ENCODE assay signal across 1 cellular context in the genomic region with DNA sequence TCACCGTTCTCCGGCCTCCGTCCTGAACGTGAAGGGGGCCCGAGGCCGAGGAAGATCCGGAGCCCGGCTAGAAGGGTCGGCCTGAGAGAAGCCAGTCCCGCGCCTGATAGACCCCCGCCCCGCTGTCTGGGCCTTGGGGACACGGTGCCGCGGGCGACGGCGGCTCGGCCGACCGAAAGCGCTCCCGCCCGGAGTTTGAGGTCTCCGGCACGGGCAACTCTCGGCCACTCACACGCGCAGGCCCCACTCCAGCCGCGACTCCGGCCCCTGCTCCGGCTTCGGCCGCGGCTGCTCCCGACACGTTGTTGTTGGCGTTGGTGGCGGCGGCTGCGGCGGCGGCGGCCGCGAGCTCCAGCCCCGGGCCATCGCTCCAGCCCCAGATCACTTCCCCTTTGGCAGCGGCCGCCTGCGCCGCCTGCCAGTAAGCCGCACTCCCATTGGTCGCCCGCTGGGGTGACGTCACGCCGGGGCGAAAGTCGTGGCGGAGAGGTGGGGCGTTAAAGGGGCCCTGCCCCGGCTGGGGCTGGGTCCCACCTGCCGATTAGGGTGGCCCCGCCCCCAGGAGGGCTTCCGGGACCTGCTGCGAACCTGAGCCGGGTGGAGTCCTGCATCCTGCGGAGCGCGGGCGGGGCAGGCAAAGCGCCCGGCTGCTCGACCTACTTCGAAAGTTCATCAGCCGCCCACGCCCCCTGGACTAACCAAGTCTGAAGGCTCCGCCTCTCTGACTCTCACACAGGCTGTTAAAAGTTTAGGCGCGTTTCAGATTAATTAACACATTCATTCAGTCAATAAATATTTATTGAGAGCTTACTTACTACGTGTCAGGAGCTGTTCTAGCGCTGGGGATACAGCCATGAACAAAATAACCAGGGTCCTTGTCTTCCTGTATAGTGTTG.
A peak's percentile ranks its signal among the peaks of the same experiment; 100 is the strongest.
TF ChIP-seq lines count a peak whose summit lies in the region.

A gene with protein sequence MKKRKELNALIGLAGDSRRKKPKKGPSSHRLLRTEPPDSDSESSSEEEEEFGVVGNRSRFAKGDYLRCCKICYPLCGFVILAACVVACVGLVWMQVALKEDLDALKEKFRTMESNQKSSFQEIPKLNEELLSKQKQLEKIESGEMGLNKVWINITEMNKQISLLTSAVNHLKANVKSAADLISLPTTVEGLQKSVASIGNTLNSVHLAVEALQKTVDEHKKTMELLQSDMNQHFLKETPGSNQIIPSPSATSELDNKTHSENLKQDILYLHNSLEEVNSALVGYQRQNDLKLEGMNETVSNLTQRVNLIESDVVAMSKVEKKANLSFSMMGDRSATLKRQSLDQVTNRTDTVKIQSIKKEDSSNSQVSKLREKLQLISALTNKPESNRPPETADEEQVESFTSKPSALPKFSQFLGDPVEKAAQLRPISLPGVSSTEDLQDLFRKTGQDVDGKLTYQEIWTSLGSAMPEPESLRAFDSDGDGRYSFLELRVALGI (minus strand): TSS at position 388 of the 896 bp plus-strand sequence. CDS start 1,027 bp downstream, outside the sequence.

TF ChIP-seq in K562, 482 proteins besides CTCF, POLR2A, EP300 and RAD21 (continued from another document and continues in another):
- TF ChIP-seq CAMTA2 (CRISPR knock-in tag; conservative IDR thresholded peaks at IDR 0.05) (0 out of 2 replicates have a peak, but pooled peaks have one; percentile 40), BCL6 (CRISPR knock-in tag; IDR thresholded peaks at IDR 0.05) (no peak), SRSF3 (IDR thresholded peaks at IDR 0.05; ENCODE audit: insufficient read depth, low read length) (no peak), MCM5 (IDR thresholded peaks at IDR 0.05; ENCODE audit: low read depth) (no peak), MCM3 (IDR thresholded peaks at IDR 0.05) (no peak), DDX20 (tag; IDR thresholded peaks at IDR 0.05; ENCODE audit: low read depth) (no peak), POLR2AphosphoS5 (IDR thresholded peaks at IDR 0.05; ENCODE audit: control insufficient read depth, insufficient read depth, low read depth, low read length) (peak; percentile 69), ZNF785 (CRISPR knock-in tag; IDR thresholded peaks at IDR 0.05) (no peak), ZSCAN32 (CRISPR knock-in tag; IDR thresholded peaks at IDR 0.05) (no peak), ZNF124 (CRISPR knock-in tag; IDR thresholded peaks at IDR 0.05) (no peak), RAD51 (IDR thresholded peaks at IDR 0.05; ENCODE audit: borderline replicate concordance, low read depth) (no peak), BHLHE40 (IDR thresholded peaks at IDR 0.05; ENCODE audit: low read length) (no peak), ZNF384 (IDR thresholded peaks at IDR 0.05; ENCODE audit: low read depth, low read length) (no peak), ZFP1 (CRISPR knock-in tag; IDR thresholded peaks at IDR 0.05) (no peak), CBX3 (IDR thresholded peaks at IDR 0.05; ENCODE audit: borderline replicate concordance in 1 of 2, low read length in 2 of 2) (peak in 1 of 2 experiments; percentile 30; a peak in 1 of 3 replicates), RBM17 (IDR thresholded peaks at IDR 0.05; ENCODE audit: borderline replicate concordance, low read depth, low read length) (no peak), SMARCB1 (IDR thresholded peaks at IDR 0.05; ENCODE audit: insufficient read length, low read depth) (no peak), ZNF586 (CRISPR knock-in tag; conservative IDR thresholded peaks at IDR 0.05) (no peak), RBM14 (IDR thresholded peaks at IDR 0.05; ENCODE audit: borderline replicate concordance, insufficient read depth, low read depth, low read length) (0 out of 2 replicates have a peak, but pooled peaks have one; percentile 51), ZSCAN29 (IDR thresholded peaks at IDR 0.05) (no peak), YY1 (IDR thresholded peaks at IDR 0.05; ENCODE audit: borderline replicate concordance in 1 of 3, control insufficient read depth in 1 of 3, extremely low read depth in 1 of 3, insufficient read depth in 3 of 3, insufficient read length in 1 of 3, insufficient replicate concordance in 2 of 3, low read depth in 1 of 3, low read length in 2 of 3) (peak in 2 of 3 experiments; percentile 61 to 73), RFX5 (IDR thresholded peaks at IDR 0.05; ENCODE audit: low read depth, low read length) (no peak; the same call in 1 of the 2 replicates), CHD4 (IDR thresholded peaks at IDR 0.05; ENCODE audit: insufficient read depth, insufficient replicate concordance, low read depth, low read length, poor library complexity, severe bottlenecking) (no peak), ZNF507 (tag; conservative IDR thresholded peaks at IDR 0.05) (no peak), FOXK2 (conservative IDR thresholded peaks at IDR 0.05 in 1 of 2, IDR thresholded peaks at IDR 0.05 in 1 of 2; ENCODE audit: low read depth in 2 of 2) (no peak), STAG1 (CRISPR knock-in tag; IDR thresholded peaks at IDR 0.05; ENCODE audit: borderline replicate concordance) (0 out of 2 replicates have a peak, but pooled peaks have one; percentile 50), CHD1 (IDR thresholded peaks at IDR 0.05; ENCODE audit: low read length) (peak; percentile 47), PHF21A (IDR thresholded peaks at IDR 0.05; ENCODE audit: borderline replicate concordance, low read depth) (no peak)
- TF ChIP-seq, protein P1, sequence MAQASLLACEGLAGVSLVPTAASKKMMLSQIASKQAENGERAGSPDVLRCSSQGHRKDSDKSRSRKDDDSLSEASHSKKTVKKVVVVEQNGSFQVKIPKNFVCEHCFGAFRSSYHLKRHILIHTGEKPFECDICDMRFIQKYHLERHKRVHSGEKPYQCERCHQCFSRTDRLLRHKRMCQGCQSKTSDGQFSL (CRISPR knock-in tag; IDR thresholded peaks at IDR 0.05) = peak; percentile 99
- TF ChIP-seq, protein P1 (tag; IDR thresholded peaks at IDR 0.05) = peak in 1 of 2 experiments; percentile 98; a peak in 2 of 4 replicates
- TF ChIP-seq, protein P2, sequence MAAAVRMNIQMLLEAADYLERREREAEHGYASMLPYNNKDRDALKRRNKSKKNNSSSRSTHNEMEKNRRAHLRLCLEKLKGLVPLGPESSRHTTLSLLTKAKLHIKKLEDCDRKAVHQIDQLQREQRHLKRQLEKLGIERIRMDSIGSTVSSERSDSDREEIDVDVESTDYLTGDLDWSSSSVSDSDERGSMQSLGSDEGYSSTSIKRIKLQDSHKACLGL (CRISPR knock-in tag; IDR thresholded peaks at IDR 0.05; ENCODE audit: borderline replicate concordance, poor library complexity, severe bottlenecking) = no peak
- TF ChIP-seq, protein P3, sequence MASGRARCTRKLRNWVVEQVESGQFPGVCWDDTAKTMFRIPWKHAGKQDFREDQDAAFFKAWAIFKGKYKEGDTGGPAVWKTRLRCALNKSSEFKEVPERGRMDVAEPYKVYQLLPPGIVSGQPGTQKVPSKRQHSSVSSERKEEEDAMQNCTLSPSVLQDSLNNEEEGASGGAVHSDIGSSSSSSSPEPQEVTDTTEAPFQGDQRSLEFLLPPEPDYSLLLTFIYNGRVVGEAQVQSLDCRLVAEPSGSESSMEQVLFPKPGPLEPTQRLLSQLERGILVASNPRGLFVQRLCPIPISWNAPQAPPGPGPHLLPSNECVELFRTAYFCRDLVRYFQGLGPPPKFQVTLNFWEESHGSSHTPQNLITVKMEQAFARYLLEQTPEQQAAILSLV (tag; IDR thresholded peaks at IDR 0.05) = no peak
- TF ChIP-seq, protein P4, sequence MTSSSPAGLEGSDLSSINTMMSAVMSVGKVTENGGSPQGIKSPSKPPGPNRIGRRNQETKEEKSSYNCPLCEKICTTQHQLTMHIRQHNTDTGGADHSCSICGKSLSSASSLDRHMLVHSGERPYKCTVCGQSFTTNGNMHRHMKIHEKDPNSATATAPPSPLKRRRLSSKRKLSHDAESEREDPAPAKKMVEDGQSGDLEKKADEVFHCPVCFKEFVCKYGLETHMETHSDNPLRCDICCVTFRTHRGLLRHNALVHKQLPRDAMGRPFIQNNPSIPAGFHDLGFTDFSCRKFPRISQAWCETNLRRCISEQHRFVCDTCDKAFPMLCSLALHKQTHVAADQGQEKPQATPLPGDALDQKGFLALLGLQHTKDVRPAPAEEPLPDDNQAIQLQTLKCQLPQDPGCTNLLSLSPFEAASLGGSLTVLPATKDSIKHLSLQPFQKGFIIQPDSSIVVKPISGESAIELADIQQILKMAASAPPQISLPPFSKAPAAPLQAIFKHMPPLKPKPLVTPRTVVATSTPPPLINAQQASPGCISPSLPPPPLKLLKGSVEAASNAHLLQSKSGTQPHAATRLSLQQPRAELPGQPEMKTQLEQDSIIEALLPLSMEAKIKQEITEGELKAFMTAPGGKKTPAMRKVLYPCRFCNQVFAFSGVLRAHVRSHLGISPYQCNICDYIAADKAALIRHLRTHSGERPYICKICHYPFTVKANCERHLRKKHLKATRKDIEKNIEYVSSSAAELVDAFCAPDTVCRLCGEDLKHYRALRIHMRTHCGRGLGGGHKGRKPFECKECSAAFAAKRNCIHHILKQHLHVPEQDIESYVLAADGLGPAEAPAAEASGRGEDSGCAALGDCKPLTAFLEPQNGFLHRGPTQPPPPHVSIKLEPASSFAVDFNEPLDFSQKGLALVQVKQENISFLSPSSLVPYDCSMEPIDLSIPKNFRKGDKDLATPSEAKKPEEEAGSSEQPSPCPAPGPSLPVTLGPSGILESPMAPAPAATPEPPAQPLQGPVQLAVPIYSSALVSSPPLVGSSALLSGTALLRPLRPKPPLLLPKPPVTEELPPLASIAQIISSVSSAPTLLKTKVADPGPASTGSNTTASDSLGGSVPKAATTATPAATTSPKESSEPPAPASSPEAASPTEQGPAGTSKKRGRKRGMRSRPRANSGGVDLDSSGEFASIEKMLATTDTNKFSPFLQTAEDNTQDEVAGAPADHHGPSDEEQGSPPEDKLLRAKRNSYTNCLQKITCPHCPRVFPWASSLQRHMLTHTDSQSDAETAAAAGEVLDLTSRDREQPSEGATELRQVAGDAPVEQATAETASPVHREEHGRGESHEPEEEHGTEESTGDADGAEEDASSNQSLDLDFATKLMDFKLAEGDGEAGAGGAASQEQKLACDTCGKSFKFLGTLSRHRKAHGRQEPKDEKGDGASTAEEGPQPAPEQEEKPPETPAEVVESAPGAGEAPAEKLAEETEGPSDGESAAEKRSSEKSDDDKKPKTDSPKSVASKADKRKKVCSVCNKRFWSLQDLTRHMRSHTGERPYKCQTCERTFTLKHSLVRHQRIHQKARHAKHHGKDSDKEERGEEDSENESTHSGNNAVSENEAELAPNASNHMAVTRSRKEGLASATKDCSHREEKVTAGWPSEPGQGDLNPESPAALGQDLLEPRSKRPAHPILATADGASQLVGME (CRISPR knock-in tag; IDR thresholded peaks at IDR 0.05) = no peak
- TF ChIP-seq, protein P5, sequence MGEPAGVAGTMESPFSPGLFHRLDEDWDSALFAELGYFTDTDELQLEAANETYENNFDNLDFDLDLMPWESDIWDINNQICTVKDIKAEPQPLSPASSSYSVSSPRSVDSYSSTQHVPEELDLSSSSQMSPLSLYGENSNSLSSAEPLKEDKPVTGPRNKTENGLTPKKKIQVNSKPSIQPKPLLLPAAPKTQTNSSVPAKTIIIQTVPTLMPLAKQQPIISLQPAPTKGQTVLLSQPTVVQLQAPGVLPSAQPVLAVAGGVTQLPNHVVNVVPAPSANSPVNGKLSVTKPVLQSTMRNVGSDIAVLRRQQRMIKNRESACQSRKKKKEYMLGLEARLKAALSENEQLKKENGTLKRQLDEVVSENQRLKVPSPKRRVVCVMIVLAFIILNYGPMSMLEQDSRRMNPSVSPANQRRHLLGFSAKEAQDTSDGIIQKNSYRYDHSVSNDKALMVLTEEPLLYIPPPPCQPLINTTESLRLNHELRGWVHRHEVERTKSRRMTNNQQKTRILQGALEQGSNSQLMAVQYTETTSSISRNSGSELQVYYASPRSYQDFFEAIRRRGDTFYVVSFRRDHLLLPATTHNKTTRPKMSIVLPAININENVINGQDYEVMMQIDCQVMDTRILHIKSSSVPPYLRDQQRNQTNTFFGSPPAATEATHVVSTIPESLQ (CRISPR knock-in tag; IDR thresholded peaks at IDR 0.05) = 0 out of 2 replicates have a peak, but pooled peaks have one; percentile 76
